In the genomic region with DNA sequence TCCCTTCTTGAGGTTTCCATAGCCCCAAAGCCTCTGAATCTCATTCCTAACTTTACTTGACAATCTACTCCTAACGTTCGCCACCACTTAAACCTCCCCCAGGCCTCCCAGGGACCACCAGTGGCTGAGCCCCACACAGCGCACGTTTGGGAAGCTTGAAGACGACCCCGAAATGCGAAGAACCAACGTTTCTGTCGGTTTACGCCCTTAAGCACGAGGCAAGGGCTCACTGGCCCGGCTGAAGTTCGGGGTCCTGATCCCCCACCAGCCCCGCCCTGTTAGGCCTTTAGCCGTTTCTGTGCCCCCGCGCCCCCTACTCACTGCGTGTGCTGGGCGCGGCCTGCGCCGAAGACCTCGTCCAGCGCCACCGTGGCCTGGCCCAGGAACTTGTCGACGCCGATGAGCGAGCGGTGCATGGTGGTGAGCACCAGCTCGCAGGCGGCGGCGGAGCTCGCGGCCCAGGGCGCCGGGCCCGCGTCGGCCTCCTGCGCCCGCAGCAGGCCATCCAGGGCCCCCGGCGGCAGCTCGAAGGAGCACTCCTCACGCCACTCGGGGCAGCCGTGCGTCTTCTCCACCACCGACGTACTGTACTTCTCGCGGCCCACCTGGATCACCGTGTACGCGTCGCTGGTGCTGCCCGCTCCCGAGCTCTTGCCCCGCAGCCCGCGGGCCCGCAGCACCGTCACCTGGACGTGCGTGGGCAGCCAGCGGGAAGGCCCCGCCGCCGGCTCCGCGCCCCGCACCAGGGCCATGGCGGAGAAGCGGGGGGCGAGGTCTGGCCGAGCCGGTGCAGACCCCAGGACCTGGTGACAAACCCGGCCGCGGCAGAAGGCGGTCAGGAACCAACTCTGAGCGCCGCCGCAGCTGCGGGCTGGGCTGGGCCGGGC, we compare ENCODE assay signal across 8 cellular contexts. TPM values are rescaled to one million over a fixed set of nuclear protein-coding genes. Genes with fewer than 3 reads are reported as not detected.
A peak's percentile ranks its signal among the peaks of the same experiment; 100 is the strongest.
DNase-seq lines count a peak whose midpoint lies in the region; ATAC-seq, FAIRE-seq and TF ChIP-seq lines count a peak whose summit lies in the region.

No MANE protein-coding gene starts in this region.

- H3K27ac ChIP-seq in A549 (peak overlapping the region; percentile 86 to 92), duodenal mucosa (ENCODE audit: low read depth, low read length) (peak overlapping the region; percentile 55), suprapubic skin (peak overlapping the region; percentile 89)

- 2% methylated on average over 29 of the region's 88 CpGs for WGBS in A549 (ENCODE audit: missing lambda C conversion rate)
- 1% methylated on average over 54 of the region's 88 CpGs for WGBS in suprapubic skin

- peaks cover 42% of the 10 kb centered on the region for H3K4me1 Mint-ChIP-seq in T-helper 17 cell

- H3K27me3 ChIP-seq in duodenal mucosa (ENCODE audit: control insufficient read depth in 1 of 2, insufficient read depth in 2 of 2, low read length in 2 of 2) (no peaks in the 10 kb centered on the region), suprapubic skin (no peaks in the 10 kb centered on the region)

- TF ChIP-seq RAD21 in A549 (conservative IDR thresholded peaks at IDR 0.05 in 1 of 2, IDR thresholded peaks at IDR 0.05 in 1 of 2) = no peak

- H3K4me3 ChIP-seq in A549 (peak overlapping the region; percentile 91), duodenal mucosa (ENCODE audit: low read depth in 1 of 2, low read length in 2 of 2) (peak overlapping the region; percentile 79 to 80), suprapubic skin (peak overlapping the region; percentile 90)

- no peaks in the 10 kb centered on the region for H3K36me3 Mint-ChIP-seq in T-helper 17 cell (ENCODE audit: low read depth)

- CTCF ChIA-PET in A549 (lab: Yijun Ruan, JAX) = interaction anchor here (0.8 to 11.2 kb wide), 13 partner anchors 10 to 206 kb away, joined by 3 to 114 read pairs (median 6); no protein-coding TSS in a partner anchor

- FAIRE-seq in A549 (lab: Jason Lieb, UNC) = no peak

- H3K4me3 Mint-ChIP-seq in T-helper 17 cell = peak overlapping the region; percentile 92

- no peaks in the 10 kb centered on the region for H3K36me3 ChIP-seq in duodenal mucosa (ENCODE audit: control insufficient read depth in 1 of 2, insufficient read depth in 2 of 2, low read length in 2 of 2)
- no peaks in the 10 kb centered on the region for H3K36me3 ChIP-seq in suprapubic skin

- H3K9me3 ChIP-seq in A549 (no peaks in the 10 kb centered on the region), T-helper 17 cell (ENCODE audit: control insufficient read depth, low read length, poor library complexity, severe bottlenecking) (no peaks in the 10 kb centered on the region), duodenal mucosa (ENCODE audit: control insufficient read depth in 1 of 2, low read length in 2 of 2) (no peaks in the 10 kb centered on the region), suprapubic skin (no peaks in the 10 kb centered on the region)

- DNase-seq in A549 (ENCODE audit: low read depth in 1 of 2, low spot score in 1 of 2) = peak in 1 of 2 experiments; percentile 61
- DNase-seq in T-helper 17 cell = peak in 2 of 3 donors; percentile 24
- DNase-seq in lung microvascular endothelial cell (ENCODE audit: low read depth in 2 of 2) = peak; percentile 68 to 73
- peak in 1 of 2 donors; percentile 83 for DNase-seq in suprapubic skin (ENCODE audit: low spot score in 2 of 2)
- no peak for DNase-seq in OCI-M2 (lab: John Stamatoyannopoulos, UW; ENCODE audit: unreplicated experiment)

- POLR2A ChIA-PET in A549 (lab: Yijun Ruan, JAX) = interaction anchor here (0.5 to 1.6 kb wide), 5 partner anchors 18 to 122 kb away, joined by 3 to 7 read pairs (median 5); a partner anchor contains a TSS

- peak overlapping the region; percentile 61 to 66 for H3K9ac ChIP-seq in duodenal mucosa (ENCODE audit: low read depth in 1 of 2, low read length in 2 of 2)

- H3K4me2 ChIP-seq in A549 = peak overlapping the region; percentile 88

- ATAC-seq in A549 (peak; percentile 45 to 56), GM18511 (IDR thresholded peaks at IDR 0.05; ENCODE audit: unreplicated experiment) (peak; percentile 44), HG03108 (IDR thresholded peaks at IDR 0.05; ENCODE audit: unreplicated experiment) (peak; percentile 30), T-helper 17 cell (peak; percentile 36)

- TF ChIP-seq POLR2A in A549 (IDR thresholded peaks at IDR 0.05; ENCODE audit: low read length) (no peak; the same call in 1 of the 2 replicates), suprapubic skin (IDR thresholded peaks at IDR 0.05) (peak in 1 of 2 donors; percentile 50)

- TF ChIP-seq EP300 in A549 (IDR thresholded peaks at IDR 0.05) (no peak), suprapubic skin (IDR thresholded peaks at IDR 0.05) (no peak)

- no peaks in the 10 kb centered on the region for H3K27me3 Mint-ChIP-seq in T-helper 17 cell

- TF ChIP-seq CTCF in A549 (IDR thresholded peaks at IDR 0.05) (no peak), suprapubic skin (IDR thresholded peaks at IDR 0.05) (no peak)

- H3K4me1 ChIP-seq in A549 = peaks cover 20% of the 10 kb centered on the region
- peaks cover 17 to 19% of the 10 kb centered on the region in 2 donors for H3K4me1 ChIP-seq in duodenal mucosa (ENCODE audit: control insufficient read depth in 1 of 2, insufficient read depth in 2 of 2, low read length in 2 of 2)
- peaks cover 51% of the 10 kb centered on the region for H3K4me1 ChIP-seq in suprapubic skin

- H3K27ac Mint-ChIP-seq in T-helper 17 cell = peak overlapping the region; percentile 92

TF ChIP-seq in A549, 52 proteins besides CTCF, POLR2A, EP300 and RAD21:
- TF ChIP-seq PHF8 (IDR thresholded peaks at IDR 0.05; ENCODE audit: borderline replicate concordance, low read depth) (peak; percentile 64), RNF2 (IDR thresholded peaks at IDR 0.05; ENCODE audit: borderline replicate concordance, low read depth) (peak; percentile 48; the same call in 1 of the 2 replicates)
- TF ChIP-seq, protein P1, sequence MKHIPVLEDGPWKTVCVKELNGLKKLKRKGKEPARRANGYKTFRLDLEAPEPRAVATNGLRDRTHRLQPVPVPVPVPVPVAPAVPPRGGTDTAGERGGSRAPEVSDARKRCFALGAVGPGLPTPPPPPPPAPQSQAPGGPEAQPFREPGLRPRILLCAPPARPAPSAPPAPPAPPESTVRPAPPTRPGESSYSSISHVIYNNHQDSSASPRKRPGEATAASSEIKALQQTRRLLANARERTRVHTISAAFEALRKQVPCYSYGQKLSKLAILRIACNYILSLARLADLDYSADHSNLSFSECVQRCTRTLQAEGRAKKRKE (CRISPR knock-in tag; IDR thresholded peaks at IDR 0.05; ENCODE audit: low read depth) = no peak
- TF ChIP-seq, protein P2, sequence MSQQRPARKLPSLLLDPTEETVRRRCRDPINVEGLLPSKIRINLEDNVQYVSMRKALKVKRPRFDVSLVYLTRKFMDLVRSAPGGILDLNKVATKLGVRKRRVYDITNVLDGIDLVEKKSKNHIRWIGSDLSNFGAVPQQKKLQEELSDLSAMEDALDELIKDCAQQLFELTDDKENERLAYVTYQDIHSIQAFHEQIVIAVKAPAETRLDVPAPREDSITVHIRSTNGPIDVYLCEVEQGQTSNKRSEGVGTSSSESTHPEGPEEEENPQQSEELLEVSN (IDR thresholded peaks at IDR 0.05; ENCODE audit: borderline replicate concordance, low read depth) = peak; percentile 75
- TF ChIP-seq, protein P3, sequence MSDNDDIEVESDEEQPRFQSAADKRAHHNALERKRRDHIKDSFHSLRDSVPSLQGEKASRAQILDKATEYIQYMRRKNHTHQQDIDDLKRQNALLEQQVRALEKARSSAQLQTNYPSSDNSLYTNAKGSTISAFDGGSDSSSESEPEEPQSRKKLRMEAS (IDR thresholded peaks at IDR 0.05) = peak; percentile 93
TF ChIP-seq in A549: peak in this region for 4.

RNA-seq across cellular contexts. Expression of a gene that starts 0.5 kb away (rescaled TPM):
- polyA plus RNA-seq in A549 (2011; rRNA removed) (21.6 and 30.8 TPM in 2 replicates), A549 (2017; fragmentation: RNase III; extraction: RNeasy Plus Mini Kit Qiagen cat#74134 plus additional on column Dnase treatment) (18.7 to 21.8 TPM (median 21.7 TPM) in 3 replicates)
- 13.5 and 17.0 TPM in 2 replicates for polyA plus RNA-seq in A549 (2012; cell fraction: cytosol; rRNA removed)
- 16.9 and 20.7 TPM in 2 replicates for polyA plus RNA-seq in A549 (2012; cell fraction: nucleus; rRNA removed)
- polyA minus RNA-seq in A549 (2011; rRNA and poly(A)+ RNA removed) = 34.2 and 38.7 TPM in 2 replicates
- total RNA-seq in T-helper 17 cell (10 to 100 TPM; 13.1 to 19.4 TPM), lung microvascular endothelial cell (38.4 and 62.5 TPM in 2 replicates), suprapubic skin (10 to 100 TPM; 24.9 to 39.5 (median 29.1) TPM)

RNA-seq across cellular contexts. Expression of a gene that starts 40.8 kb away (rescaled TPM):
- 16.7 and 22.0 TPM in 2 replicates for polyA plus RNA-seq in A549 (2011; rRNA removed)
- 19.8 and 21.7 TPM in 2 replicates for polyA plus RNA-seq in A549 (2012; cell fraction: cytosol; rRNA removed)
- 60.1 and 76.2 TPM in 2 replicates for polyA plus RNA-seq in A549 (2012; cell fraction: nucleus; rRNA removed)
- 18.2 to 20.4 TPM (median 19.6 TPM) in 3 replicates for polyA plus RNA-seq in A549 (2017; fragmentation: RNase III; extraction: RNeasy Plus Mini Kit Qiagen cat#74134 plus additional on column Dnase treatment)
- polyA minus RNA-seq in A549 (2011; rRNA and poly(A)+ RNA removed) = 32.2 and 41.1 TPM in 2 replicates
- total RNA-seq in T-helper 17 cell = 10 to 100 TPM in 1 of 2 donors, 1 to 10 TPM in 1; 7.0 to 10.0 TPM
- 8.1 and 8.9 TPM in 2 replicates for total RNA-seq in lung microvascular endothelial cell
- 10 to 100 TPM; 11.9 to 25.7 (median 18.8) TPM for total RNA-seq in suprapubic skin
